In the genomic region with DNA sequence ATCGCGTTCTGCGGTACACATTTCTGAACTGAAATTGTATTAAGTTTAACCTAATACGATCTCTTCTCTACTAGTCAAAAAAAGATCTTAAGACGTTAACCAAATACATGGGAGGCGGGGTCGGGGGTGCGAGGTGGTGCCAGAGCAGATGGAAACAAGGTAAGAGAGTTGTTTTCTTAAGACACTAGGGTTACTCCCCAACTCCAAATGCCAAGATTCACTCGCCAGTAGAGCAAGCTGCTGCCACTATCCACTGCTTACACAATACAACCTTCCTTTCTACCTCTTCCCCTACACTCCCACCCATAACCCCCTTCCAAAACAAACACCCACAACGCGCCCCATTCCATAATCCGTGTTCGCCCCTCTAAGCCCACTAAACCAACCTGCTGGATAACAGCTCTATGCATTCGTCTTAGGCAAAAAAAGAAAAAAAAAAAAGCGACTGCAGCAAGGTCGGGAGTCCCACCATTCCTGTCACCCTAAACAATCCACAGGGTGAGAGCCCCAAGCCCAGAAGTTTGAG, we compare ENCODE assay signal across 8 cellular contexts. TPM values are rescaled to one million over a fixed set of nuclear protein-coding genes. Genes with fewer than 3 reads are reported as not detected.
DNase-seq lines count a peak whose midpoint lies in the region; ATAC-seq and TF ChIP-seq lines count a peak whose summit lies in the region.

No MANE protein-coding gene starts in this region.

- TF ChIP-seq CTCF in foreskin fibroblast (IDR thresholded peaks at IDR 0.05; ENCODE audit: low read depth, low read length) (no peak), progenitor cell of endocrine pancreas (IDR thresholded peaks at IDR 0.05; ENCODE audit: unreplicated experiment) (no peak)

- CTCF ChIA-PET in CD4-positive, alpha-beta memory T cell (lab: Charles Lee; ENCODE audit: partially characterized antibody), result interaction anchor here (0.8 to 1.0 kb wide), 2 partner anchors 203 to 210 kb away, joined by 3 to 4 read pairs; no protein-coding TSS in a partner anchor

- peaks cover 14 to 33% (median 23%) of the 10 kb centered on the region in 4 donors for H3K4me1 Mint-ChIP-seq in CD4-positive, alpha-beta memory T cell
- H3K4me1 Mint-ChIP-seq in activated T-cell treated with anti-CD3 and anti-CD28 coated beads, Interleukin-2, amount 50 U/mL, for 24 hours (ENCODE audit: low read depth), result peaks cover 27% of the 10 kb centered on the region
- peaks cover 14% of the 10 kb centered on the region for H3K4me1 Mint-ChIP-seq in progenitor cell of endocrine pancreas (ENCODE audit: low read depth)

- no peaks in the 10 kb centered on the region for H3K9me3 Mint-ChIP-seq in CD4-positive, alpha-beta memory T cell
- no peaks in the 10 kb centered on the region for H3K9me3 Mint-ChIP-seq in activated T-cell treated with anti-CD3 and anti-CD28 coated beads, Interleukin-2, amount 50 U/mL, for 24 hours
- no peaks in the 10 kb centered on the region for H3K9me3 Mint-ChIP-seq in progenitor cell of endocrine pancreas (ENCODE audit: low read depth)

- peaks cover 24% of the 10 kb centered on the region for H3K4me1 ChIP-seq in CD4-positive, alpha-beta memory T cell (ENCODE audit: insufficient read depth, low read length)

- peak overlapping the region; percentile 73 to 97 (median 90) for H3K27ac Mint-ChIP-seq in CD4-positive, alpha-beta memory T cell
- H3K27ac Mint-ChIP-seq in activated T-cell treated with anti-CD3 and anti-CD28 coated beads, Interleukin-2, amount 50 U/mL, for 24 hours, result peak overlapping the region; percentile 86
- H3K27ac Mint-ChIP-seq in progenitor cell of endocrine pancreas, result peak overlapping the region; percentile 97

- POLR2A ChIA-PET in CD4-positive, alpha-beta memory T cell (lab: Charles Lee; ENCODE audit: partially characterized antibody), result interaction anchor here (1.2 kb wide), 1 partner anchor 210 kb away, joined by 3 read pairs; no protein-coding TSS in a partner anchor

- ATAC-seq in GM19467 (IDR thresholded peaks at IDR 0.05; ENCODE audit: unreplicated experiment), result no peak

- H3K9me3 ChIP-seq in CD4-positive, alpha-beta memory T cell (ENCODE audit: control insufficient read depth in 1 of 2, low read length in 2 of 2), result no peaks in the 10 kb centered on the region

- intact Hi-C loops in CD4-positive, alpha-beta memory T cell (cut with micrococcal nuclease), result loop anchor here (2.0 to 10.0 kb wide), 2 partner anchors 405 to 1795 kb away; a partner anchor contains a TSS

- no peak overlapping the region for H3K27ac ChIP-seq in CD4-positive, alpha-beta memory T cell (ENCODE audit: low read depth, low read length)

- H3K27me3 Mint-ChIP-seq in CD4-positive, alpha-beta memory T cell, result peaks cover 5 to 18% of the 10 kb centered on the region in 2 donors
- H3K27me3 Mint-ChIP-seq in activated T-cell treated with anti-CD3 and anti-CD28 coated beads, Interleukin-2, amount 50 U/mL, for 24 hours, result peaks cover 32% of the 10 kb centered on the region
- H3K27me3 Mint-ChIP-seq in progenitor cell of endocrine pancreas, result peaks cover 20% of the 10 kb centered on the region

- H3K27me3 ChIP-seq in CD4-positive, alpha-beta memory T cell (ENCODE audit: insufficient read depth, low read length), result peaks cover 5% of the 10 kb centered on the region

- peak in 3 of 5 donors; percentile 4 to 41 (median 11) for DNase-seq in CD4-positive, alpha-beta memory T cell
- DNase-seq in HT1080 (ENCODE audit: low read depth) (peak; percentile 10), foreskin fibroblast (peak in 1 of 2 donors; percentile 37), progenitor cell of endocrine pancreas (ENCODE audit: low spot score, unreplicated experiment) (no peak), SHP77 (lab: John Stamatoyannopoulos, UW) (no peak), T1000 (lab: John Stamatoyannopoulos, UW) (no peak)
- DNase-seq in activated T-cell treated with anti-CD3 and anti-CD28 coated beads, Interleukin-2, amount 50 U/mL, for 24 hours, result peak; percentile 37

- H3K36me3 Mint-ChIP-seq in CD4-positive, alpha-beta memory T cell, result peaks cover 0 to 9% of the 10 kb centered on the region in 2 donors
- H3K36me3 Mint-ChIP-seq in activated T-cell treated with anti-CD3 and anti-CD28 coated beads, Interleukin-2, amount 50 U/mL, for 24 hours (ENCODE audit: low read depth), result peaks cover 8% of the 10 kb centered on the region
- H3K36me3 Mint-ChIP-seq in progenitor cell of endocrine pancreas (ENCODE audit: insufficient read depth), result no peaks in the 10 kb centered on the region

- H3K4me3 ChIP-seq in CD4-positive, alpha-beta memory T cell (ENCODE audit: low read length in 2 of 2), result peak overlapping the region; percentile 45 to 68
- H3K4me3 ChIP-seq in foreskin fibroblast (ENCODE audit: low read depth in 1 of 2, low read length in 2 of 2), result peak overlapping the region; percentile 58 to 94

- H3K4me3 Mint-ChIP-seq in CD4-positive, alpha-beta memory T cell, result peak overlapping the region; percentile 92 to 98 (median 96)
- H3K4me3 Mint-ChIP-seq in activated T-cell treated with anti-CD3 and anti-CD28 coated beads, Interleukin-2, amount 50 U/mL, for 24 hours, result peak overlapping the region; percentile 88
- H3K4me3 Mint-ChIP-seq in progenitor cell of endocrine pancreas (ENCODE audit: low read depth), result peak overlapping the region; percentile 100

- no peaks in the 10 kb centered on the region for H3K36me3 ChIP-seq in CD4-positive, alpha-beta memory T cell (ENCODE audit: insufficient read depth, low read length)

RNA-seq across cellular contexts. Expression of a gene that starts 1.3 kb away (rescaled TPM):
- 10 to 100 TPM; 11.3 to 14.5 TPM for total RNA-seq in CD4-positive, alpha-beta memory T cell
- 1 to 10 TPM; 5.9 to 6.8 TPM for polyA plus RNA-seq in CD4-positive, alpha-beta memory T cell
- 15.9 and 20.0 TPM in 2 replicates for total RNA-seq in HT1080 (2014; rRNA removed; shearing (Covaris generic))
- polyA plus RNA-seq in HT1080 (2015; cell fraction: cytosol; rRNA removed), result 8.1 and 10.4 TPM in 2 replicates
- 13.2 and 20.3 TPM in 2 replicates for polyA plus RNA-seq in HT1080 (2015; cell fraction: nucleus; rRNA removed)
- 22.3 and 26.1 TPM in 2 replicates for total RNA-seq in progenitor cell of endocrine pancreas

Comparison
In these comparisons a context has a peak if more than half of its experiments do, and no peak if none do; other contexts are left out.
1. DNase-seq: peak in CD4-positive, alpha-beta memory T cell (3 of 5), HT1080 (single experiment) and activated T-cell treated with anti-CD3 and anti-CD28 coated beads, Interleukin-2, amount 50 U/mL, for 24 hours (single experiment); none in progenitor cell of endocrine pancreas (single experiment), SHP77 (0 of 2) and T1000 (single experiment).
2. Peak in every context shown above with its lines, with median percentiles within 50 percentile points of each other: H3K27ac Mint-ChIP-seq and H3K4me3 Mint-ChIP-seq.